ENCODE assay signal across 26 cellular contexts in the genomic region with DNA sequence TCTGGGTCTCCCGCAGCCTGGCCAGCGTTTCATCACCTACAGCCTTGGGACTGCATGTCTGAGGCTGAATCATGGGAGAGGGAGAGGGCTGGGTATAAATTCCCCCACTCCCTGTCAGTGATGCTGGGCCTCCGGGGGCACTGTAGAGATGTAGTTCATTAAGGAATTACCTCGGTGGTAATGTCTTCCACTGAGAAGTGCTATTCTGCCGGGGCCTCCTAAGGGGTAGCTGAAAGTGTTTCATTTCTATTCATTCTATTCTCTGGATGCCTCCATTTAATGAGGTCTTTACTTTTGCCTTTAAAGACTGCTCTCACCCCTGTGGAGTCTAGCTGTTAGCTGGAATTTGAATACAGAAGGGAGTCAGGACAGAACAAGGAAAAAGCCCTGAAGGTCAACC.
DNase-seq lines count a peak whose midpoint lies in the region; ATAC-seq and TF ChIP-seq lines count a peak whose summit lies in the region.
"Had no signal": no experiment of that assay in that cellular context is flagged by ENCODE, and none has a peak within 500 bp of the region (broad histone marks: within the 10 kb centered on the region; RNA-seq: fewer than 3 reads in every experiment).

No MANE protein-coding gene starts in this region.

- no peak overlapping the region for H3K4me2 ChIP-seq in parathyroid adenoma (ENCODE audit: low read length)
- H3K4me2 ChIP-seq: BLaER1 treated with 17β-estradiol and CSF1 and Interleukin-3, amounts not matched to agents 10 nM and 100 nM had no signal

- H3K27me3 ChIP-seq in parathyroid adenoma (ENCODE audit: control insufficient read depth, insufficient read depth, low read length): no peaks in the 10 kb centered on the region
- H3K27me3 ChIP-seq: BLaER1 treated with 17β-estradiol and CSF1 and Interleukin-3, amounts not matched to agents 10 nM and 100 nM; MG63 had no signal

- no peak overlapping the region for H3K9ac ChIP-seq in parathyroid adenoma
- H3K9ac ChIP-seq: BLaER1 treated with 17β-estradiol and CSF1 and Interleukin-3, amounts not matched to agents 10 nM and 100 nM had no signal

- H3K36me3 Mint-ChIP-seq in WTC11: peaks cover 15% of the 10 kb centered on the region
- H3K36me3 Mint-ChIP-seq in nephron progenitor cell (ENCODE audit: low read depth): no peaks in the 10 kb centered on the region
- H3K36me3 Mint-ChIP-seq: CD4-positive, alpha-beta memory T cell had no signal

- H3K27ac ChIP-seq in parathyroid adenoma: no peak overlapping the region
- H3K27ac ChIP-seq: 22Rv1; BLaER1 treated with 17β-estradiol and CSF1 and Interleukin-3, amounts not matched to agents 10 nM and 100 nM had no signal

- no peaks in the 10 kb centered on the region for H3K79me2 ChIP-seq in parathyroid adenoma

- H3K4me3 ChIP-seq in parathyroid adenoma (ENCODE audit: low read depth, low read length): no peak overlapping the region
- H3K4me3 ChIP-seq: BLaER1 treated with 17β-estradiol and CSF1 and Interleukin-3, amounts not matched to agents 10 nM and 100 nM; GM12878; K562; MG63 had no signal

- no peaks in the 10 kb centered on the region for H3K4me1 ChIP-seq in parathyroid adenoma
- H3K4me1 ChIP-seq: BLaER1 treated with 17β-estradiol and CSF1 and Interleukin-3, amounts not matched to agents 10 nM and 100 nM; Caco-2 had no signal

- DNase-seq in NCI-H82 (lab: John Stamatoyannopoulos, UW) (peak; percentile 2), NCI-H82 treated with DMSO at 0.1 percent for 48 hours (lab: John Stamatoyannopoulos, UW; ENCODE audit: unreplicated experiment) (no peak), WTC11 (ENCODE audit: low spot score) (peak; percentile 31), iPS-NIHi11 (ENCODE audit: low spot score) (peak; percentile 28), nephron progenitor cell (no peak)
- DNase-seq: ACHN; Caco-2; CD4-positive, alpha-beta memory T cell; DMS 273 treated with DMSO at 0.1 percent for 48 hours; DMS79 treated with DMSO at 0.1 percent for 48 hours; HFFc6; MG63; NCI-H1417; NCI-H1694 treated with DMSO at 0.1 percent for 48 hours; NCI-H69; NK-92 treated with Interleukin-12 subunit alpha and Interleukin-12 subunit beta, amount 100 ng/mL, for 24 hours; SIG-M5 had no signal

- ATAC-seq in WTC11: peak; percentile 92
- ATAC-seq in GM19328 (IDR thresholded peaks at IDR 0.05; ENCODE audit: unreplicated experiment): no peak
- no peak for ATAC-seq in GM21515 (IDR thresholded peaks at IDR 0.05; ENCODE audit: unreplicated experiment)
- ATAC-seq: GM12878, HepG2, K562, Panc1 had no signal

- TF ChIP-seq CTCF in WTC11 (IDR thresholded peaks at IDR 0.05): no peak
- no peak for TF ChIP-seq CTCF in parathyroid adenoma (IDR thresholded peaks at IDR 0.05)
- no peak for TF ChIP-seq CTCF in nephron progenitor cell (IDR thresholded peaks at IDR 0.05)

- H3K27ac Mint-ChIP-seq in WTC11 (no peak overlapping the region), nephron progenitor cell (no peak overlapping the region)
- H3K27ac Mint-ChIP-seq: HFFc6 had no signal

- H3K4me1 Mint-ChIP-seq in WTC11 (peaks cover 16% of the 10 kb centered on the region), nephron progenitor cell (no peaks in the 10 kb centered on the region)
- H3K4me1 Mint-ChIP-seq: CD4-positive, alpha-beta memory T cell had no signal

- peak overlapping the region; percentile 60 for H2AFZ ChIP-seq in parathyroid adenoma

- no peaks in the 10 kb centered on the region for H3K9me3 ChIP-seq in parathyroid adenoma (ENCODE audit: control insufficient read depth, low read length)
- H3K9me3 ChIP-seq: Caco-2, MG63 had no signal

- H3K4me3 Mint-ChIP-seq in WTC11: no peak overlapping the region
- H3K4me3 Mint-ChIP-seq in nephron progenitor cell: no peak overlapping the region
- H3K4me3 Mint-ChIP-seq: CD4-positive, alpha-beta memory T cell; HFFc6 had no signal

- H3K36me3 ChIP-seq in parathyroid adenoma (ENCODE audit: control insufficient read depth, insufficient read depth, low read length): no peaks in the 10 kb centered on the region
- H3K36me3 ChIP-seq: BLaER1 treated with 17β-estradiol and CSF1 and Interleukin-3, amounts not matched to agents 10 nM and 100 nM; MG63 had no signal

- POLR2A ChIA-PET in WTC11 (lab: Charles Lee): no interaction called here

- H3K27me3 Mint-ChIP-seq in WTC11 (ENCODE audit: low read depth) (peaks cover 2% of the 10 kb centered on the region; the same call in 1 of the 2 replicates), nephron progenitor cell (ENCODE audit: low read depth, poor library complexity) (no peaks in the 10 kb centered on the region)

- H3K9me3 Mint-ChIP-seq in WTC11 (peaks cover 22% of the 10 kb centered on the region), nephron progenitor cell (peaks cover 11% of the 10 kb centered on the region)

- CTCF ChIA-PET in WTC11 (lab: Charles Lee): interaction anchor here (1.3 to 1.5 kb wide), 2 partner anchors 115 to 180 kb away, joined by 3 read pairs; no protein-coding TSS in a partner anchor

TF ChIP-seq in WTC11, 78 proteins besides CTCF, POLR2A, EP300 and RAD21:
- TF ChIP-seq ZNF416 (CRISPR knock-in tag; IDR thresholded peaks at IDR 0.05): no peak

Comparison
In these comparisons a context has a peak if more than half of its experiments do, and no peak if none do; other contexts are left out.
1. DNase-seq: peak in NCI-H82 (single experiment), WTC11 (single experiment) and iPS-NIHi11 (single experiment); none in NCI-H82 treated with DMSO at 0.1 percent for 48 hours (single experiment) and nephron progenitor cell (single experiment).